ENCODE assay signal across 8 cellular contexts in the genomic region with DNA sequence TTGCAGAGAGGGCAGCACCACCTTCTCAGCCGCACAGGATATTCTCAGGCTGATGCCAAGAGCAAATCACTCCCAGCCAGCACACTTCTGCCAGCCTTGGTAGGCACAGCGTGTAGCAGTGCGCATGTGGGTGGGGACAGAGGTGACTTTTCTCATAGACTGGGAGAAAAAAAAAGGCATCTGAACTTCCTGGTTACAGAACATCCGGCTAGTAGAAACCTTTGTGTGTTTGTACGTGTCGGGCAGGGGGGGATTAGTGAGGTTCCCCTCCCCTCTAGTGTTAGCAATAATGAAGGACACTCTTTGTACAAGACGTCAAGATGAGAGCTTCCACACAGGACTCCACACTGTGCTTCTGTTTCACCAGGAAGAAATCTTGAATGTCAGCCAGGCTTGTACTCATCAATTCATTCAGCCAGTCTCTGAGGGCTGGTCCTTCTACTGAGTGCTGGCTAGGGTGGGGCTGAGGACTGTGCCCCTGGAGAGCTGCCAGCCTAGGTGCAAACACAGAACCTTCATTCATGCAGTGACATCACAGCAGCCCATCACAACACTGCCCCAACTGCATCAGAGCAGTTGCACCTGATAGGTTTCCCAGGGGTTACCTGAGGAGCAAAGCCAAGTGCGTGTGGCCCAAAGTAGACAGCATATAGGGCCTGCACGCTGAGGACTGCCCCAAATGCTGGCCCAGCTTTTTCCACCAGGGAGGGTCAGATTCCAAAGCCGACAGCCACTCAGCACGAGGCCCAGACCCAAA. TPM values are rescaled to one million over a fixed set of nuclear protein-coding genes. Genes with fewer than 3 reads are reported as not detected.
DNase-seq lines count a peak whose midpoint lies in the region; ATAC-seq and TF ChIP-seq lines count a peak whose summit lies in the region.

No MANE protein-coding gene starts in this region.

- peaks cover 16% of the 10 kb centered on the region for H3K4me1 ChIP-seq in foreskin keratinocyte
- peaks cover 17% of the 10 kb centered on the region for H3K4me1 ChIP-seq in suprapubic skin

- H3K9me3 ChIP-seq in suprapubic skin = no peaks in the 10 kb centered on the region

- no peak for TF ChIP-seq POLR2A in suprapubic skin (IDR thresholded peaks at IDR 0.05)

- no peaks in the 10 kb centered on the region for H3K27me3 ChIP-seq in foreskin keratinocyte
- no peaks in the 10 kb centered on the region for H3K27me3 ChIP-seq in suprapubic skin

- H3K9me3 Mint-ChIP-seq in activated T-cell treated with anti-CD3 and anti-CD28 coated beads, Interleukin-2, amount 50 U/mL, for 24 hours = no peaks in the 10 kb centered on the region

- no peak overlapping the region for H3K4me3 ChIP-seq in suprapubic skin

- WGBS in suprapubic skin = 45% methylated on average over 9 of the region's 11 CpGs

- no peak for TF ChIP-seq EP300 in suprapubic skin (IDR thresholded peaks at IDR 0.05)

- DNase-seq in activated T-cell treated with anti-CD3 and anti-CD28 coated beads, Interleukin-2, amount 50 U/mL, for 24 hours = peak; percentile 39
- DNase-seq in activated T-cell treated with anti-CD3 and anti-CD28 coated beads, Interleukin-2, amount 50 U/mL, for 1 hour = no peak
- peak; percentile 9 for DNase-seq in activated CD4-positive, alpha-beta T cell treated with anti-CD3 and anti-CD28 coated beads for 48 hours
- peak in 1 of 2 donors; percentile 75 for DNase-seq in foreskin keratinocyte
- peak in 1 of 2 donors; percentile 71 for DNase-seq in suprapubic skin (ENCODE audit: low spot score in 2 of 2)
- DNase-seq in cardiac septum (ENCODE audit: low spot score) = no peak

- peak overlapping the region; percentile 69 for H3K27ac Mint-ChIP-seq in activated T-cell treated with anti-CD3 and anti-CD28 coated beads, Interleukin-2, amount 50 U/mL, for 24 hours

- ATAC-seq in foreskin keratinocyte = peak; percentile 64
- ATAC-seq in GM21825 (IDR thresholded peaks at IDR 0.05; ENCODE audit: unreplicated experiment) = no peak
- no peak for ATAC-seq in GM19455 (IDR thresholded peaks at IDR 0.05; ENCODE audit: unreplicated experiment)

- H3K27me3 Mint-ChIP-seq in activated T-cell treated with anti-CD3 and anti-CD28 coated beads, Interleukin-2, amount 50 U/mL, for 24 hours = no peaks in the 10 kb centered on the region

- no peaks in the 10 kb centered on the region for H3K36me3 ChIP-seq in suprapubic skin

- H3K4me3 Mint-ChIP-seq in activated T-cell treated with anti-CD3 and anti-CD28 coated beads, Interleukin-2, amount 50 U/mL, for 24 hours = no peak overlapping the region

- no peak for TF ChIP-seq CTCF in foreskin keratinocyte (conservative IDR thresholded peaks at IDR 0.05)
- TF ChIP-seq CTCF in suprapubic skin (IDR thresholded peaks at IDR 0.05) = no peak

- H3K4me1 Mint-ChIP-seq in activated T-cell treated with anti-CD3 and anti-CD28 coated beads, Interleukin-2, amount 50 U/mL, for 24 hours (ENCODE audit: low read depth) = peaks cover 10% of the 10 kb centered on the region

- H3K36me3 Mint-ChIP-seq in activated T-cell treated with anti-CD3 and anti-CD28 coated beads, Interleukin-2, amount 50 U/mL, for 24 hours (ENCODE audit: low read depth) = no peaks in the 10 kb centered on the region

- intact Hi-C loops in cardiac septum (cut with DNase I) = no loop called here

- H3K27ac ChIP-seq in foreskin keratinocyte (no peak overlapping the region), suprapubic skin (peak overlapping the region; percentile 84)

RNA-seq across cellular contexts. Expression of a gene that starts 34.7 kb away (rescaled TPM):
- 351 and 441 TPM in 2 replicates for total RNA-seq in foreskin keratinocyte
- polyA plus RNA-seq in foreskin keratinocyte = 518 and 606 TPM in 2 replicates
- 100 to 1,000 TPM; 177 to 516 (median 455) TPM for total RNA-seq in suprapubic skin
- 251 TPM for total RNA-seq in cardiac septum

Comparison
In these comparisons a context has a peak if more than half of its experiments do, and no peak if none do; other contexts are left out.
1. DNase-seq: peak in activated T-cell treated with anti-CD3 and anti-CD28 coated beads, Interleukin-2, amount 50 U/mL, for 24 hours (single experiment) and activated CD4-positive, alpha-beta T cell treated with anti-CD3 and anti-CD28 coated beads for 48 hours (single experiment); none in activated T-cell treated with anti-CD3 and anti-CD28 coated beads, Interleukin-2, amount 50 U/mL, for 1 hour (single experiment) and cardiac septum (single experiment).